ENCODE assay signal across 20 cellular contexts in the genomic region with DNA sequence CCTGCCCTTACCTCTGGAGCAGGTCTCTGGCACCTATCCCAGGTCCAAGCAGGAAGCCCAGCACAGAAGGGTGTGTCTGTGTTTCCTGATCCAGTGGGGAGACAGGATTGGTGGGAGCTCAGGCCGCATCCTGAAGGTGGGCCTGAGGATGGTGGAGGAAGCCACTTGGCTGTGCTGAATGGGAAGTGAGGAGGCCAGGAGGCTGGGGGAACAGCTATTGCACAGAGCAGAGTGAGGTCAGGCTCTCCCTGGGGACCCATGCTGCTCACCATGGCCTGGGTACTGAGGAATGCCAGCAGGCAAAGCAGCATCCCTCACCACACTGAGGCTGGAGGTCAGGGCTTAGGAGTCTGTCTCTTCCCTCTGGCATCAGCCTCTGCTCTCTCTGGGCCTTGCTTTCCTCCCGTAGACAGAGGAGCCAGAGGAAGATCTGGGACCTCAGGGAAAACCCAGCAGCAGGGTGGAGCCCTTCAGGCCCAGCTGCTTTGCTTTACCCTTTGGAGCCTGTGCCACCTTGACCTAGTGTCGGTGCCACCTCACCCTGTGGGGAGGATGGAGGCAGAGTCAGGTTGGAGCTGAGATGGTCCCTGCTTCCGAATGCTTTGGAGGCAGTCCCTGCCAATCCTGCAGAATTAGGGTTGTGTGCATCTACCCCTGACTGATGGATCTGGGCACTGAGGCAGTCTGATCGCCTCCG. TPM values are rescaled to one million over a fixed set of nuclear protein-coding genes. Genes with fewer than 3 reads are reported as not detected.
A peak's percentile ranks its signal among the peaks of the same experiment; 100 is the strongest.
DNase-seq lines count a peak whose midpoint lies in the region; ATAC-seq, FAIRE-seq and TF ChIP-seq lines count a peak whose summit lies in the region.
"Had no signal": no experiment of that assay in that cellular context is flagged by ENCODE, and none has a peak within 500 bp of the region (broad histone marks: within the 10 kb centered on the region; RNA-seq: fewer than 3 reads in every experiment).

No MANE protein-coding gene starts in this region.

- H3K4me1 Mint-ChIP-seq in type B pancreatic cell (ENCODE audit: unreplicated experiment), result peaks cover 29% of the 10 kb centered on the region

- no peaks in the 10 kb centered on the region for H3K9me3 ChIP-seq in SK-N-SH
- H3K9me3 ChIP-seq: A549, Caco-2, SJSA1 had no signal

- H3K36me3 ChIP-seq in SK-N-SH (replicated peaks in 1 of 2; ENCODE audit: control insufficient read depth in 1 of 2, insufficient read depth in 2 of 2, low read length in 1 of 2) (no peaks in the 10 kb centered on the region), bronchial epithelial cell (ENCODE audit: control insufficient read depth, insufficient read depth, low read length) (no peaks in the 10 kb centered on the region)
- H3K36me3 ChIP-seq: SJSA1 had no signal

- no peak overlapping the region for H3K4me2 ChIP-seq in SK-N-SH
- H3K4me2 ChIP-seq: A549 had no signal

- FAIRE-seq in bronchial epithelial cell (lab: Jason Lieb, UNC), result peak; percentile 13
- FAIRE-seq: A549, endothelial cell of umbilical vein had no signal

- TF ChIP-seq RAD21 in SK-N-SH (IDR thresholded peaks at IDR 0.05; ENCODE audit: low read length), result no peak

- H3K4me3 Mint-ChIP-seq in type B pancreatic cell, result no peak overlapping the region
- H3K4me3 Mint-ChIP-seq: activated naive CD4-positive, alpha-beta T cell treated with anti-CD3 and anti-CD28 coated beads for 36 hours; naive thymus-derived CD4-positive, alpha-beta T cell had no signal

- H3K79me2 ChIP-seq in SK-N-SH (ENCODE audit: insufficient read depth), result no peaks in the 10 kb centered on the region

- CTCF ChIA-PET in SK-N-SH (lab: Yijun Ruan, JAX), result interaction anchor here (0.9 to 3.6 kb wide), 4 partner anchors 9 to 51 kb away, joined by 3 to 13 read pairs (median 4); a partner anchor contains a TSS
- CTCF ChIA-PET in HEK293T (lab: Yijun Ruan, JAX), result no interaction called here

- H3K4me1 ChIP-seq in SK-N-SH (ENCODE audit: control insufficient read depth in 1 of 2, insufficient read depth in 2 of 2, low read depth in 1 of 2, low read length in 1 of 2), result no peaks in the 10 kb centered on the region; a peak in 1 of 4 replicates
- H3K4me1 ChIP-seq: Caco-2, SJSA1 had no signal

- no peak for ATAC-seq in SK-N-SH treated with all-trans-retinoic acid at 6 μM for 48 hours
- no peak for ATAC-seq in HG03378 (IDR thresholded peaks at IDR 0.05; ENCODE audit: unreplicated experiment)
- ATAC-seq: naive thymus-derived CD4-positive, alpha-beta T cell had no signal

- H3K36me3 Mint-ChIP-seq in type B pancreatic cell, result no peaks in the 10 kb centered on the region
- H3K36me3 Mint-ChIP-seq: naive thymus-derived CD4-positive, alpha-beta T cell had no signal

- WGBS in SK-N-SH (ENCODE audit: low lambda C conversion rate), result 69% methylated on average over 6 of the region's 6 CpGs

- POLR2A ChIA-PET in SK-N-SH (lab: Yijun Ruan, JAX), result no interaction called here
- POLR2A ChIA-PET in HEK293T (lab: Yijun Ruan, JAX), result no interaction called here

- H3F3A ChIP-seq in SK-N-SH (replicated peaks; ENCODE audit: insufficient read depth), result no peaks in the 10 kb centered on the region

- no peak overlapping the region for H3K27ac Mint-ChIP-seq in type B pancreatic cell
- H3K27ac Mint-ChIP-seq: activated naive CD4-positive, alpha-beta T cell treated with anti-CD3 and anti-CD28 coated beads for 36 hours had no signal

- no peak overlapping the region for H3K27ac ChIP-seq in SK-N-SH (ENCODE audit: low read depth in 2 of 2, low read length in 1 of 2)
- H3K27ac ChIP-seq: A549, SJSA1 had no signal

- H3K4me3 ChIP-seq in SK-N-SH (ENCODE audit: low read depth in 2 of 2, low read length in 1 of 2) (no peak overlapping the region), bronchial epithelial cell (ENCODE audit: low read depth, low read length) (no peak overlapping the region)
- H3K4me3 ChIP-seq: A549, SJSA1 had no signal

- no peak for TF ChIP-seq CTCF in SK-N-SH (IDR thresholded peaks at IDR 0.05)
- TF ChIP-seq CTCF in bronchial epithelial cell (IDR thresholded peaks at IDR 0.05; ENCODE audit: insufficient read depth, low read length, severe bottlenecking), result no peak
- TF ChIP-seq CTCF in type B pancreatic cell (conservative IDR thresholded peaks at IDR 0.05), result no peak

- DNase-seq in SK-N-SH, result peak; percentile 14
- no peak for DNase-seq in bronchial epithelial cell (ENCODE audit: low read depth)
- peak; percentile 43 for DNase-seq in islet precursor cell
- DNase-seq in type B pancreatic cell (ENCODE audit: extremely low spot score, unreplicated experiment), result peak; percentile 60
- DNase-seq in SW480 (ENCODE audit: low spot score), result no peak
- no peak for DNase-seq in HEK293T (ENCODE audit: extremely low spot score)
- DNase-seq: activated naive CD4-positive, alpha-beta T cell treated with anti-CD3 and anti-CD28 coated beads for 36 hours; caudate nucleus; GDM1; NK-92 treated with Interleukin-12 subunit alpha and Interleukin-12 subunit beta, amount 100 ng/mL, for 24 hours; stimulated activated CD4-positive, alpha-beta T cell treated with anti-CD3 and anti-CD28 coated beads, Interleukin-2, amount 100 ng/mL, for 48 hours; trophoblast cell had no signal

- H3K9ac ChIP-seq in SK-N-SH, result no peak overlapping the region

- no peaks in the 10 kb centered on the region for H3K9me3 Mint-ChIP-seq in type B pancreatic cell
- H3K9me3 Mint-ChIP-seq: activated naive CD4-positive, alpha-beta T cell treated with anti-CD3 and anti-CD28 coated beads for 36 hours had no signal

- no peak for TF ChIP-seq EP300 in SK-N-SH (IDR thresholded peaks at IDR 0.05; ENCODE audit: borderline replicate concordance in 1 of 2, low read depth in 1 of 2, low read length in 1 of 2)

- H3K27me3 Mint-ChIP-seq in type B pancreatic cell, result peaks cover 22% of the 10 kb centered on the region

- no peaks in the 10 kb centered on the region for H3K9me2 ChIP-seq in SK-N-SH

- no peaks in the 10 kb centered on the region for H4K20me1 ChIP-seq in SK-N-SH (ENCODE audit: insufficient read depth)

- H3K27me3 ChIP-seq in SK-N-SH (ENCODE audit: insufficient read depth), result peaks cover 16% of the 10 kb centered on the region; the same call in 1 of the 2 replicates
- peaks cover 4% of the 10 kb centered on the region for H3K27me3 ChIP-seq in bronchial epithelial cell (ENCODE audit: control insufficient read depth, insufficient read depth, low read length)
- H3K27me3 ChIP-seq: SJSA1 had no signal

- no peak overlapping the region for H2AFZ ChIP-seq in SK-N-SH (ENCODE audit: low read depth)

TF ChIP-seq in SK-N-SH, 30 proteins besides CTCF, POLR2A, EP300 and RAD21 (continues in another document):
- TF ChIP-seq NRF1 (IDR thresholded peaks at IDR 0.05; ENCODE audit: low read depth, low read length), result no peak
- no peak for TF ChIP-seq NFIC (IDR thresholded peaks at IDR 0.05; ENCODE audit: borderline replicate concordance)
- no peak for TF ChIP-seq GATA2 (CRISPR knock-in tag; IDR thresholded peaks at IDR 0.05)
- TF ChIP-seq, protein P1, sequence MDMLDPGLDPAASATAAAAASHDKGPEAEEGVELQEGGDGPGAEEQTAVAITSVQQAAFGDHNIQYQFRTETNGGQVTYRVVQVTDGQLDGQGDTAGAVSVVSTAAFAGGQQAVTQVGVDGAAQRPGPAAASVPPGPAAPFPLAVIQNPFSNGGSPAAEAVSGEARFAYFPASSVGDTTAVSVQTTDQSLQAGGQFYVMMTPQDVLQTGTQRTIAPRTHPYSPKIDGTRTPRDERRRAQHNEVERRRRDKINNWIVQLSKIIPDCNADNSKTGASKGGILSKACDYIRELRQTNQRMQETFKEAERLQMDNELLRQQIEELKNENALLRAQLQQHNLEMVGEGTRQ (IDR thresholded peaks at IDR 0.05; ENCODE audit: borderline replicate concordance, low read depth, low read length), result no peak
- no peak for TF ChIP-seq MEF2A (IDR thresholded peaks at IDR 0.05; ENCODE audit: borderline replicate concordance, low read depth)
- TF ChIP-seq EZH2phosphoT487 (IDR thresholded peaks at IDR 0.05; ENCODE audit: borderline replicate concordance, low read depth), result no peak

TF ChIP-seq in SK-N-SH treated with all-trans-retinoic acid at 6 μM for 48 hours, 23 proteins besides CTCF, POLR2A, EP300 and RAD21 (continues in another document):
- TF ChIP-seq ZC3H10 (CRISPR knock-in tag; IDR thresholded peaks at IDR 0.05) (no peak), TCF4 (CRISPR knock-in tag; IDR thresholded peaks at IDR 0.05; ENCODE audit: borderline replicate concordance) (no peak), ESRRG (CRISPR knock-in tag; IDR thresholded peaks at IDR 0.05) (no peak), ZFP30 (CRISPR knock-in tag; IDR thresholded peaks at IDR 0.05) (no peak)
- TF ChIP-seq, protein P2, sequence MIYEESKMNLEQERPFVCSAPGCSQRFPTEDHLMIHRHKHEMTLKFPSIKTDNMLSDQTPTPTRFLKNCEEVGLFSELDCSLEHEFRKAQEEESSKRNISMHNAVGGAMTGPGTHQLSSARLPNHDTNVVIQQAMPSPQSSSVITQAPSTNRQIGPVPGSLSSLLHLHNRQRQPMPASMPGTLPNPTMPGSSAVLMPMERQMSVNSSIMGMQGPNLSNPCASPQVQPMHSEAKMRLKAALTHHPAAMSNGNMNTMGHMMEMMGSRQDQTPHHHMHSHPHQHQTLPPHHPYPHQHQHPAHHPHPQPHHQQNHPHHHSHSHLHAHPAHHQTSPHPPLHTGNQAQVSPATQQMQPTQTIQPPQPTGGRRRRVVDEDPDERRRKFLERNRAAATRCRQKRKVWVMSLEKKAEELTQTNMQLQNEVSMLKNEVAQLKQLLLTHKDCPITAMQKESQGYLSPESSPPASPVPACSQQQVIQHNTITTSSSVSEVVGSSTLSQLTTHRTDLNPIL (CRISPR knock-in tag; IDR thresholded peaks at IDR 0.05; ENCODE audit: low read depth), result no peak

TF ChIP-seq in HEK293T, 16 proteins besides CTCF, POLR2A, EP300 and RAD21:
- TF ChIP-seq LEF1 (IDR thresholded peaks at IDR 0.05; ENCODE audit: borderline replicate concordance), result no peak
- TF ChIP-seq SP1 (IDR thresholded peaks at IDR 0.05), result no peak
- TF ChIP-seq ZNF384 (IDR thresholded peaks at IDR 0.05), result no peak
- no peak for TF ChIP-seq CTBP1 (IDR thresholded peaks at IDR 0.05; ENCODE audit: borderline replicate concordance)
- no peak for TF ChIP-seq NFRKB (IDR thresholded peaks at IDR 0.05)
- no peak for TF ChIP-seq ARNT (IDR thresholded peaks at IDR 0.05)
- TF ChIP-seq ELF4 (IDR thresholded peaks at IDR 0.05), result no peak
- no peak for TF ChIP-seq L3MBTL2 (conservative IDR thresholded peaks at IDR 0.05)
- no peak for TF ChIP-seq FOXK2 (IDR thresholded peaks at IDR 0.05)
- TF ChIP-seq FOXA1 (IDR thresholded peaks at IDR 0.05), result no peak

RNA-seq across cellular contexts. Expression of a gene that starts 39.0 kb away (rescaled TPM):
- 0.03 and 0.18 TPM in 2 replicates for polyA plus RNA-seq in SK-N-SH (2012; rRNA removed)
- polyA plus RNA-seq in SK-N-SH (2012; cell fraction: cytosol; rRNA removed), result 0.03 and 0.05 TPM in 2 replicates
- 0.04 and 0.12 TPM in 2 replicates for polyA plus RNA-seq in SK-N-SH (2012; cell fraction: nucleus; rRNA removed)
- total RNA-seq in bronchial epithelial cell (0.13 TPM in 1 of 2 replicates, not detected in the other), type B pancreatic cell (ENCODE audit: low replicate concordance) (7.4 and 9.4 TPM in 2 replicates)
- total RNA-seq: endothelial cell of umbilical vein, renal cortical epithelial cell had no signal
- polyA plus RNA-seq: endothelial cell of umbilical vein had no signal

Comparison
In these comparisons a context has a peak if more than half of its experiments do, and no peak if none do; other contexts are left out.
1. DNase-seq: peak in SK-N-SH (single experiment), islet precursor cell (single experiment) and type B pancreatic cell (single experiment); none in bronchial epithelial cell (single experiment), SW480 (single experiment) and HEK293T (single experiment).